ENCODE assay signal across 1 cellular context in the genomic region with DNA sequence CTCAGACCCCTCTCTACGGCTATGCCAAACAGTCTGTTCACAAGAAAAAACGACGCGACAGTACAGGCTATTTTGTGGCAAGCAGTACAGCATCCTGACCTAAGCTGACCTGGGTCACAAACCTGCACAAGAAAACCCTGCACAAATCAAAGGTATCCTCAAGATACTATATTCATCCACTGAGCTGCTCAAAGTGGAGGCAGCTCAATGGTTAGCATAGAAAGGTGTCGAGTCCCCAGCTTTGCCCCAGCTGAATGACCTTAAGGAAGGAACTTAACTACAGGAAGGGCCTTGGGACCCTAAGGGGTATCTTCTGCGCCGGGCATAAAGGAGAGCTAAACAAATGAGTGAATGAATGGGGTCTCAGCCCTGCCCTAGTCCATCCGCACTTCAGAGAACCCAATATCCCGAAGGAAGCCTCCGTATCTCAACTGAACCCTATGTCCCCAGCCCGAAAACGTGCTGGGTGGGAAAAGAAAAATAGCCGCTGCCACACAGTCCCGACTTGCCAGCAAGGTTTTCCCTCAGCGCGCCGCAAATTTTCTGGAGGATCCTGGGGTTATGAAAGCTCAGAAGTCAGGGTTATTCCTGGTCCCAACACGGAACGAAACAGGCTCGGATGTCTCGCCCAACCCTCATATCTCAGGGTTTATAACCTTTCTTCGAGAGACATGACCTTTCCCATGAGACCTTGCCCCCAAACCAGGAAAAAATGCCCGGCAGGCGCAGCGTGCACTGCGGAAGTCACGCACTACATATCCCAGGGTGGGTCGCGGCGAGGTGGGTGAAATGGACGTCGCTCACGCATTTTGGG.
TF ChIP-seq lines count a peak whose summit lies in the region.

A gene with protein sequence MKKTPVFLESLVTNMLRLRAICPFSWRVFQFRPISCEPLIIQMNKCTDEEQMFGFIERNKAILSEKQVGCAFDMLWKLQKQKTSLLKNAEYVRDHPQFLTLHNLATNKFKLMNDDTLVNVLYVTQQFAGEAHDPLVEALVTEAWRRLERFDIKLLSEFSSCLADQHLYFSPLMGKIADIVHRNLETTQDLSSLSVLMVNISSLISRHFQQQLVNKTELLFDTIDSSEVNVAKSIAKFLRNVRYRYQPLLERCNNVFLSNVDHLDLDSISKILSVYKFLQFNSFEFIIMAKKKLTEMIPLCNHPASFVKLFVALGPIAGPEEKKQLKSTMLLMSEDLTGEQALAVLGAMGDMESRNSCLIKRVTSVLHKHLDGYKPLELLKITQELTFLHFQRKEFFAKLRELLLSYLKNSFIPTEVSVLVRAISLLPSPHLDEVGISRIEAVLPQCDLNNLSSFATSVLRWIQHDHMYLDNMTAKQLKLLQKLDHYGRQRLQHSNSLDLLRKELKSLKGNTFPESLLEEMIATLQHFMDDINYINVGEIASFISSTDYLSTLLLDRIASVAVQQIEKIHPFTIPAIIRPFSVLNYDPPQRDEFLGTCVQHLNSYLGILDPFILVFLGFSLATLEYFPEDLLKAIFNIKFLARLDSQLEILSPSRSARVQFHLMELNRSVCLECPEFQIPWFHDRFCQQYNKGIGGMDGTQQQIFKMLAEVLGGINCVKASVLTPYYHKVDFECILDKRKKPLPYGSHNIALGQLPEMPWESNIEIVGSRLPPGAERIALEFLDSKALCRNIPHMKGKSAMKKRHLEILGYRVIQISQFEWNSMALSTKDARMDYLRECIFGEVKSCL (minus strand): TSS at position 706 of the 814 bp plus-strand sequence. CDS start 1,836 bp downstream, outside the sequence.

TF ChIP-seq in IMR-90, 13 proteins besides CTCF, POLR2A, EP300 and RAD21:
- no peak for TF ChIP-seq MAZ (IDR thresholded peaks at IDR 0.05; ENCODE audit: borderline replicate concordance, low read depth, low read length)
- TF ChIP-seq, protein P1, sequence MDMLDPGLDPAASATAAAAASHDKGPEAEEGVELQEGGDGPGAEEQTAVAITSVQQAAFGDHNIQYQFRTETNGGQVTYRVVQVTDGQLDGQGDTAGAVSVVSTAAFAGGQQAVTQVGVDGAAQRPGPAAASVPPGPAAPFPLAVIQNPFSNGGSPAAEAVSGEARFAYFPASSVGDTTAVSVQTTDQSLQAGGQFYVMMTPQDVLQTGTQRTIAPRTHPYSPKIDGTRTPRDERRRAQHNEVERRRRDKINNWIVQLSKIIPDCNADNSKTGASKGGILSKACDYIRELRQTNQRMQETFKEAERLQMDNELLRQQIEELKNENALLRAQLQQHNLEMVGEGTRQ (IDR thresholded peaks at IDR 0.05; ENCODE audit: low read depth, low read length): no peak
- 0 out of 2 replicates have a peak, but pooled peaks have one; percentile 51 for TF ChIP-seq CHD1 (IDR thresholded peaks at IDR 0.05; ENCODE audit: low read depth, low read length)
- TF ChIP-seq BHLHE40 (IDR thresholded peaks at IDR 0.05; ENCODE audit: low read depth, low read length): peak; percentile 60; the same call in 1 of the 2 replicates
- TF ChIP-seq SMC3 (IDR thresholded peaks at IDR 0.05; ENCODE audit: low read depth, low read length): no peak
- TF ChIP-seq MXI1 (IDR thresholded peaks at IDR 0.05; ENCODE audit: borderline replicate concordance, low read depth, low read length): peak; percentile 66
- TF ChIP-seq RFX5 (IDR thresholded peaks at IDR 0.05; ENCODE audit: low read depth, low read length): no peak
